ENCODE assay signal across 24 cellular contexts in the genomic region with DNA sequence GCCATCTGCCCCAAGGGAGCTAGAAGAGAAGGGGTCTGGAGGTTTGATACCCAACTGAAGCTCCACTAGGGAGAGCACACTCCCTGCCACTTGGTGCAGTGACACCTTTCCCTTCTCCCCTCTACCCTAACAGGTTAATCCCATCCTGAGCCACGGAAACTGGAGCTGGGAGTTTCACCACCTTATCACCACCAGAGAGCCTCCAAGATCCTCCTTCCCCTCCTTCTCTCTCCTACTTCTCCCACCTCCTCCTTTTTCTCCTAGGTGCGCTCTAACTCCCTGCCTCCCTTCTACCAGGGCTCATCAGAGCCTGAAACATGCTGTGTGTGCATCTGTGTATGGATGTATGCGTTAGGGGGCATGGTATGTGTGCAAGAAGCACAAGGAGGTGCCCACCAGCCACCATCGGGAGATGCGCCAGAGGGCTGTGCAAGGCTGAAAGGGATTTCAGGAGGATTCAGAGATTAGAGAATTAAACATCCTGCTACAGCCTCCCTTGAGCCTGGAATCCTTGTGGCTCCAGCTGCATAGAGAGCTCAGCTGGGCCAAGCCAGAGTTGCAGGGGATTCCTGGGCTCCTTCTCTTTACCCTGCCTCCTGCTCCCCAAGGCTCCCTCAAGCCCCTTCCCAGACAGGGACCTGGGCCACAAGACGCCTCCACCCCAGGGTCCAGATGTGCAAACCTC.
"Had no signal": no experiment of that assay in that cellular context is flagged by ENCODE, and none has a peak within 500 bp of the region (broad histone marks: within the 10 kb centered on the region; RNA-seq: fewer than 3 reads in every experiment).

No MANE protein-coding gene starts in this region.

- H3K9me3 ChIP-seq: ascending aorta, left ventricle myocardium inferior, sigmoid colon, stomach, testis, vagina had no signal

- ATAC-seq: activated naive CD4-positive, alpha-beta T cell treated with anti-CD3 and anti-CD28 coated beads, Interleukin-2, amount 50 U/mL, for 72 hours; activated T-helper 17 cell treated with anti-CD3 and anti-CD28 coated beads, Interleukin-2, amount 50 U/mL, for 72 hours; stimulated activated memory B cell treated with anti-CD40 and anti-IgM and Interleukin-4, amounts not matched to agents 10 μg/mL and 1 μg/mL and 100 μg/mL, for 72 hours had no signal

- H3K36me3 ChIP-seq: ascending aorta, left ventricle myocardium inferior, sigmoid colon, stomach, vagina had no signal

- H3K4me1 ChIP-seq: ascending aorta, sigmoid colon, testis, vagina had no signal

- H3K27me3 ChIP-seq: ascending aorta, testis, vagina had no signal

- DNase-seq: activated CD8-positive, alpha-beta memory T cell treated with anti-CD3 and anti-CD28 coated beads for 24 hours; activated CD8-positive, alpha-beta memory T cell treated with anti-CD3 and anti-CD28 coated beads, Interleukin-2, amount 50 U/mL, for 4 hours; activated T-cell treated with anti-CD3 and anti-CD28 coated beads, Interleukin-2, amount 50 U/mL, for 24 hours; cerebellar nuclear complex; cortex of kidney; erythroblast; foreskin fibroblast; immature natural killer cell; kidney glomerular epithelial cell; left ventricle myocardium inferior; mammary epithelial cell; nephron progenitor cell; retina; sigmoid colon; stimulated activated CD4-positive, alpha-beta T cell treated with anti-CD3 and anti-CD28 coated beads, Interleukin-15, amount 100 ng/mL, for 24 hours; stomach; T-helper 1 cell; testis had no signal

- H3K27ac ChIP-seq: ascending aorta, left ventricle myocardium inferior, sigmoid colon, stomach, testis, vagina had no signal

- H3K4me3 ChIP-seq: ascending aorta, left ventricle myocardium inferior, sigmoid colon, smooth muscle cell, stomach, testis, vagina had no signal
